9 cellular contexts compared by ENCODE assay signal in the genomic region with DNA sequence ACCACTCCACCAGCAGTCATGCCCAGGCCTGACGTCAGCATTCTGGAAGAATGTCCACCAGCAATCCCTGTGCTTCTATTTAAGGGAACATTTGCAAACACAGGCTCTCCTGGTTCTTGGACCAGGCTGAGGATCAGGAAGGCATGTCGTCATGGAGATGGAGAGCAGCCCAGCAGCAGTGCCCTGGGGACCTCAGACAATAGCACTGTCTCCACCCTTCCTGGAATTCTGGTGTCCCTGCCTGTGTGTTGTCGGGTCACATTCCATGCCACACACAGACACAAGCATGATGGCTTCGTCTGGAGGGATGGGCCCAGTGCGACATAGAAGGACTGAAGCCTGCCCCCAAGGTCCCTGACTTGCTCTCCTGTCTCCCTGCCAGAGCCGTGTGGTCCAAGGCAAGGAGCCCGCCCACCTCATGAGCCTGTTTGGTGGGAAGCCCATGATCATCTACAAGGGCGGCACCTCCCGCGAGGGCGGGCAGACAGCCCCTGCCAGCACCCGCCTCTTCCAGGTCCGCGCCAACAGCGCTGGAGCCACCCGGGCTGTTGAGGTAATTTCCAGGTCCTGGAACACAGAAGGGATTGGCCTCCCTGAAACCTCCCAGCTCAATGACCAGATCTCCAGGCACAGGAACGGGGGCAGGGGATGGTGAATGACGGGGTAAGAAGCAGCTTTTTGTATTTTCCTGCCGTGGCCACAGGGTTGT. TPM values are rescaled to one million over a fixed set of nuclear protein-coding genes. Genes with fewer than 3 reads are reported as not detected.
DNase-seq lines count a peak whose midpoint lies in the region; ATAC-seq and TF ChIP-seq lines count a peak whose summit lies in the region.
"Had no signal": no experiment of that assay in that cellular context is flagged by ENCODE, and none has a peak within 500 bp of the region (broad histone marks: within the 10 kb centered on the region; RNA-seq: fewer than 3 reads in every experiment).

No MANE protein-coding gene starts in this region.

- no peaks in the 10 kb centered on the region for H3K9me3 ChIP-seq in IMR-90 (ENCODE audit: control insufficient read depth, insufficient read depth, low read length)
- no peaks in the 10 kb centered on the region for H3K9me3 ChIP-seq in suprapubic skin

- peak; percentile 90 for TF ChIP-seq EP300 in suprapubic skin (IDR thresholded peaks at IDR 0.05)

- no peak overlapping the region for H3K4me2 ChIP-seq in IMR-90 (ENCODE audit: low read depth, low read length)

- H3K56ac ChIP-seq in IMR-90 (ENCODE audit: extremely low read depth, insufficient read depth, low read length) = no peak overlapping the region

- H3K23ac ChIP-seq in IMR-90 (ENCODE audit: low read depth, low read length) = no peak overlapping the region; the same call in 1 of the 2 replicates

- H3K18ac ChIP-seq in IMR-90 (ENCODE audit: low read depth, low read length) = no peak overlapping the region

- H2BK15ac ChIP-seq in IMR-90 (ENCODE audit: low read depth, low read length) = peak overlapping the region; percentile 29; the same call in 2 of the 3 replicates

- peak overlapping the region; percentile 89 for H3K4ac ChIP-seq in IMR-90 (ENCODE audit: low read depth, low read length)

- H4K91ac ChIP-seq in IMR-90 (ENCODE audit: insufficient read depth, low read depth, low read length) = peak overlapping the region; percentile 68

- H3K36me3 ChIP-seq in IMR-90 (ENCODE audit: control insufficient read depth, insufficient read depth, low read length) (peaks cover 78% of the 10 kb centered on the region), suprapubic skin (peaks cover 82% of the 10 kb centered on the region)

- H3K4me1 ChIP-seq in IMR-90 (ENCODE audit: control insufficient read depth, insufficient read depth, low read length) = peaks cover 11% of the 10 kb centered on the region
- peaks cover 62% of the 10 kb centered on the region for H3K4me1 ChIP-seq in suprapubic skin

- peak; percentile 44 for DNase-seq in IMR-90
- peak in 1 of 10 donors; percentile 28 for DNase-seq in dorsolateral prefrontal cortex
- DNase-seq in lower leg skin (ENCODE audit: low spot score in 2 of 2) = peak; percentile 94 to 98
- peak; percentile 95 to 96 for DNase-seq in suprapubic skin (ENCODE audit: low spot score in 2 of 2)
- no peak for DNase-seq in HK-2 (ENCODE audit: unreplicated experiment)
- no peak for DNase-seq in SW480 (ENCODE audit: low spot score)
- DNase-seq in stimulated activated naive CD8-positive, alpha-beta T cell treated with anti-CD3 and anti-CD28 coated beads, Interleukin-15, Interleukin-2, amounts not matched to agents 100 U/mL and 50 U/mL, for 24 hours = no peak
- DNase-seq: NCI-H446 treated with DMSO at 0.1 percent for 48 hours had no signal

- peak overlapping the region; percentile 79 for H3K14ac ChIP-seq in IMR-90 (replicated peaks; ENCODE audit: low read depth, low read length)

- H3K79me1 ChIP-seq in IMR-90 (ENCODE audit: low read depth in 1 of 2, low read length in 2 of 2) = peaks cover 19 to 55% of the 10 kb centered on the region in 2 experiments

- H3K4me3 ChIP-seq in IMR-90 (ENCODE audit: insufficient read depth, low read depth, low read length) = no peak overlapping the region
- H3K4me3 ChIP-seq in dorsolateral prefrontal cortex = peak overlapping the region in 1 of 59 donors; percentile 19
- no peak overlapping the region for H3K4me3 ChIP-seq in lower leg skin (ENCODE audit: low read depth, poor library complexity, severe bottlenecking)
- no peak overlapping the region for H3K4me3 ChIP-seq in suprapubic skin

- peak overlapping the region; percentile 93 for H2AK5ac ChIP-seq in IMR-90 (ENCODE audit: low read depth, low read length)

- intact Hi-C loops in IMR-90 (cut with micrococcal nuclease) (no loop called here), dorsolateral prefrontal cortex (cut with DNase I) (no loop called here), lower leg skin (cut with DNase I; ENCODE audit: low total_unique reads) (loop anchor here (5.0 kb wide), 1 partner anchor 41 kb away; no protein-coding TSS in a partner anchor)

- in situ Hi-C loops in IMR-90 (cut with MboI; ENCODE audit: low sequenced_read_pairs) = no loop called here

- H2BK5ac ChIP-seq in IMR-90 (ENCODE audit: low read depth, low read length, poor library complexity, severe bottlenecking) = peak overlapping the region; percentile 38

- H3K27ac ChIP-seq in IMR-90 (ENCODE audit: insufficient read depth, low read length) (0 out of 2 replicates have a peak overlapping the region, but pooled peaks have one; percentile 8), dorsolateral prefrontal cortex (peak overlapping the region in 55 of 59 donors; percentile 33 to 93 (median 83)), suprapubic skin (peak overlapping the region; percentile 88)

- H3K9me1 ChIP-seq in IMR-90 (ENCODE audit: insufficient read depth, low read length) = peaks cover 36% of the 10 kb centered on the region

- no peak for TF ChIP-seq RAD21 in IMR-90 (IDR thresholded peaks at IDR 0.05; ENCODE audit: low read length)

- peak; percentile 48 for ATAC-seq in IMR-90 (ENCODE audit: low read depth)
- ATAC-seq in stimulated activated naive CD8-positive, alpha-beta T cell treated with anti-CD3 and anti-CD28 coated beads, Interleukin-15, Interleukin-2, amounts not matched to agents 100 U/mL and 50 U/mL, for 24 hours = no peak
- ATAC-seq in HG03521 (IDR thresholded peaks at IDR 0.05; ENCODE audit: unreplicated experiment) = no peak

- dilution Hi-C loops in IMR-90 (cut with HindIII; ENCODE audit: low sequenced_read_pairs, unreplicated experiment) = no loop called here

- TF ChIP-seq CTCF in IMR-90 (conservative IDR thresholded peaks at IDR 0.05; ENCODE audit: low read depth, low read length) = no peak
- no peak for TF ChIP-seq CTCF in dorsolateral prefrontal cortex (IDR thresholded peaks at IDR 0.05 in 54 of 56, conservative IDR thresholded peaks at IDR 0.05 in 2 of 56; ENCODE audit: low read depth in 1 of 56, partially characterized antibody in 56 of 56)
- no peak for TF ChIP-seq CTCF in lower leg skin (IDR thresholded peaks at IDR 0.05)
- TF ChIP-seq CTCF in suprapubic skin (IDR thresholded peaks at IDR 0.05) = no peak

- POLR2A ChIA-PET in IMR-90 (lab: Charles Lee; ENCODE audit: unreplicated experiment) = no interaction called here

- TF ChIP-seq POLR2A in IMR-90 (IDR thresholded peaks at IDR 0.05; ENCODE audit: low read depth, low read length) (no peak), lower leg skin (IDR thresholded peaks at IDR 0.05) (no peak), suprapubic skin (IDR thresholded peaks at IDR 0.05) (no peak)

- peak overlapping the region; percentile 77 for H2AK9ac ChIP-seq in IMR-90 (replicated peaks; ENCODE audit: low read depth, low read length, poor library complexity)

- CTCF ChIA-PET in IMR-90 (lab: Yijun Ruan, JAX) = no interaction called here

- WGBS in IMR-90 (ENCODE audit: extremely low coverage in 2 of 2, insufficient read length in 1 of 2), 2 experiments = 65% methylated on average over 4 of the region's 19 CpGs; no CpG with 5 or more reads in 1 of the 2 experiments
- 17 to 20% methylated on average over 8 to 16 of the region's 19 CpGs for WGBS in lower leg skin, 2 donors
- 25% methylated on average over 10 of the region's 19 CpGs for WGBS in suprapubic skin

- H2BK120ac ChIP-seq in IMR-90 (ENCODE audit: low read depth, low read length) = peak overlapping the region; percentile 90

- no peaks in the 10 kb centered on the region; the same call in 1 of the 2 replicates for H4K20me1 ChIP-seq in IMR-90 (ENCODE audit: insufficient read depth, low read length)

- H3K27me3 ChIP-seq in IMR-90 (ENCODE audit: control insufficient read depth, insufficient read depth, low read length) (no peaks in the 10 kb centered on the region), dorsolateral prefrontal cortex (no peaks in the 10 kb centered on the region), suprapubic skin (no peaks in the 10 kb centered on the region)

- H3K9ac ChIP-seq in IMR-90 (ENCODE audit: low read depth, low read length) = no peak overlapping the region

- no TSS peak for BruUV-seq in IMR-90 (replicated peaks; lab: Mats Ljungman, UMichigan)

- H2BK20ac ChIP-seq in IMR-90 (ENCODE audit: low read depth, low read length) = peak overlapping the region; percentile 72

- no peak overlapping the region for H2AFZ ChIP-seq in IMR-90 (replicated peaks; ENCODE audit: low read length, poor library complexity)

- H4K5ac ChIP-seq in IMR-90 (ENCODE audit: low read depth, low read length) = no peak overlapping the region

- H4K8ac ChIP-seq in IMR-90 (ENCODE audit: low read depth in 2 of 2, low read length in 2 of 2) = peak overlapping the region; percentile 39 to 79; a peak in 3 of 4 replicates

TF ChIP-seq in IMR-90, 13 proteins besides CTCF, POLR2A, EP300 and RAD21 (continues in another document):
- no peak for TF ChIP-seq RFX5 (IDR thresholded peaks at IDR 0.05; ENCODE audit: low read depth, low read length)
- TF ChIP-seq MXI1 (IDR thresholded peaks at IDR 0.05; ENCODE audit: borderline replicate concordance, low read depth, low read length) = no peak
- no peak for TF ChIP-seq CEBPB (IDR thresholded peaks at IDR 0.05; ENCODE audit: low read depth, low read length)
- TF ChIP-seq SMC3 (IDR thresholded peaks at IDR 0.05; ENCODE audit: low read depth, low read length) = no peak
- TF ChIP-seq, protein P1, sequence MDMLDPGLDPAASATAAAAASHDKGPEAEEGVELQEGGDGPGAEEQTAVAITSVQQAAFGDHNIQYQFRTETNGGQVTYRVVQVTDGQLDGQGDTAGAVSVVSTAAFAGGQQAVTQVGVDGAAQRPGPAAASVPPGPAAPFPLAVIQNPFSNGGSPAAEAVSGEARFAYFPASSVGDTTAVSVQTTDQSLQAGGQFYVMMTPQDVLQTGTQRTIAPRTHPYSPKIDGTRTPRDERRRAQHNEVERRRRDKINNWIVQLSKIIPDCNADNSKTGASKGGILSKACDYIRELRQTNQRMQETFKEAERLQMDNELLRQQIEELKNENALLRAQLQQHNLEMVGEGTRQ (IDR thresholded peaks at IDR 0.05; ENCODE audit: low read depth, low read length) = no peak
- no peak for TF ChIP-seq MAZ (IDR thresholded peaks at IDR 0.05; ENCODE audit: borderline replicate concordance, low read depth, low read length)

RNA-seq across cellular contexts. Expression of a gene that starts 43.8 kb away (rescaled TPM):
- total RNA-seq in IMR-90 (2012; rRNA removed) = 84.8 and 103 TPM in 2 replicates
- polyA plus RNA-seq in IMR-90 (2012; rRNA removed) = 67.6 and 78.4 TPM in 2 replicates
- 45.3 TPM in 2 replicates for polyA plus RNA-seq in IMR-90 (2012; cell fraction: cytosol; rRNA removed)
- polyA plus RNA-seq in IMR-90 (2012; cell fraction: nucleus; rRNA removed; ENCODE audit: low replicate concordance) = 9.8 and 44.1 TPM in 2 replicates
- 100 to 1,000 TPM in 87 of 120 experiments, 10 to 100 TPM in 33; 58.0 to 261 (median 119) TPM for total RNA-seq in dorsolateral prefrontal cortex
- 100 to 1,000 TPM; 131 to 323 (median 208) TPM for total RNA-seq in lower leg skin
- total RNA-seq in suprapubic skin = 100 to 1,000 TPM; 166 to 238 (median 185) TPM

RNA-seq across cellular contexts. Expression of a gene that starts 58.3 kb away (rescaled TPM):
- 461 and 547 TPM in 2 replicates for total RNA-seq in IMR-90 (2012; rRNA removed)
- 482 and 495 TPM in 2 replicates for polyA plus RNA-seq in IMR-90 (2012; rRNA removed)
- 396 and 740 TPM in 2 replicates for polyA plus RNA-seq in IMR-90 (2012; cell fraction: cytosol; rRNA removed)
- 382 and 609 TPM in 2 replicates for polyA plus RNA-seq in IMR-90 (2012; cell fraction: nucleus; rRNA removed; ENCODE audit: low replicate concordance)
- total RNA-seq in dorsolateral prefrontal cortex = 100 to 1,000 TPM in 119 of 120 experiments, 10 to 100 TPM in 1; 88.2 to 740 (median 233) TPM
- 1,000 to 10,000 TPM in 2 of 4 donors, 100 to 1,000 TPM in 2; 835 to 2,031 (median 1,042) TPM for total RNA-seq in lower leg skin
- total RNA-seq in suprapubic skin = 100 to 1,000 TPM; 681 to 944 (median 771) TPM

Comparison
In these comparisons a context has a peak if more than half of its experiments do, and no peak if none do; other contexts are left out.
1. DNase-seq: peak in IMR-90 (single experiment), lower leg skin (2 of 2) and suprapubic skin (2 of 2); none in HK-2 (single experiment), SW480 (single experiment) and stimulated activated naive CD8-positive, alpha-beta T cell treated with anti-CD3 and anti-CD28 coated beads, Interleukin-15, Interleukin-2, amounts not matched to agents 100 U/mL and 50 U/mL, for 24 hours (single experiment).
2. H3K27ac ChIP-seq: peak in every context shown above with its lines; median percentile 88 in suprapubic skin; 83 in dorsolateral prefrontal cortex; 8 in IMR-90.